Comparison of ENCODE assay signal across 5 cellular contexts in the genomic region with DNA sequence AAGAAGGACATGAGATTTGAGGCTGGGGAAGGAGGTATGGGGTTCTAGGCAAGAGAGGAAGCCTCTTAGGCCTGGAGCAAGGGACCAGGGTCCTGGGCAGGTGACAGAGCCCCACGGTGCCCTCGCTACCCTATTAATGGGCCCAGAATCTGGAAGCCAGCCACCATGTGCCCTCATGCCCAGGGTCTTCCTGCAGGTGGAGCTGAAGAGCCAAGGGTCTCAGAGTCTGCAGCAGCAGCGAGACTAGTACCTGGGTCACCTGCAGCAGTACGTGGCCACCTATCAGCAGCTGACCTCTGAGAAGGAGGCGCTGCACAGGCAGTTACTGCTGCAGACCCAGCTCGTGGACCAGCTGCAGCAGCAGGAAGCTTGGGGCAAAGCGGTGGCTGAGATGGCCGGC. TPM values are rescaled to one million over a fixed set of nuclear protein-coding genes. Genes with fewer than 3 reads are reported as not detected.
"Had no signal": no experiment of that assay in that cellular context is flagged by ENCODE, and none has a peak within 500 bp of the region (broad histone marks: within the 10 kb centered on the region; RNA-seq: fewer than 3 reads in every experiment).

No MANE protein-coding gene starts in this region.

RNA-seq across cellular contexts. Expression of a gene that starts 9.4 kb away (rescaled TPM):
- total RNA-seq: GM23248, H4, HT-29, IMR-90, K562 had no signal

RNA-seq across cellular contexts. Expression of a gene that starts 22.1 kb away (rescaled TPM):
- total RNA-seq: GM23248, H4, IMR-90 had no signal
